ENCODE assay signal across 31 cellular contexts in the genomic region with DNA sequence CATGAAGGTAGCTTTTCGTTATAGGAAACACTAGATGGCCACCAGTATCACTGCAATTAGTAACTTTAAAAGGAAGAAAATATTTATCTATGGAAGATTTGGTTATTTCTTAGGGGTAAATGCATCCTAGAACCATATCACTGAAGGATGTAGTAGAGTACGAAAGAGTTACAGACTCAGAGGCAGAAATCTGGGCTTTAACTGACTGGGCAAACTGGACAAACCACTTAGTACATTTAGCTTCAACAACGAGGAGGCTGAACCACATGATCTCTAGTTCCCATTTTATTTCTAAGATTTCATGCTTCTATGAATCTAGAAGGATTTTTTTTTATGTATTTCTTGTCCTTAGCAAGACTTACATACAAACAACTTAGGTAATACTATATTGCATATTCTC.
"Had no signal": no experiment of that assay in that cellular context is flagged by ENCODE, and none has a peak within 500 bp of the region (broad histone marks: within the 10 kb centered on the region; RNA-seq: fewer than 3 reads in every experiment).

No MANE protein-coding gene starts in this region.

- H3K4me1 ChIP-seq: adrenal gland, body of pancreas, breast epithelium had no signal

- DNase-seq: activated B cell treated with CpG ODN at 0.5 μM for 24 hours; activated CD4-positive, alpha-beta memory T cell treated with anti-CD3 and anti-CD28 coated beads for 36 hours; activated CD4-positive, alpha-beta T cell treated with anti-CD3 and anti-CD28 coated beads for 4 hours; activated CD4-positive, alpha-beta T cell treated with anti-CD3 and anti-CD28 coated beads, Interleukin-2, amount 10 ng/mL, durations not matched to agents 24 days and 14 days; activated CD4-positive, alpha-beta T cell treated with anti-CD3 and anti-CD28 coated beads, Interleukin-2, amount 50 U/mL, for 1 hour; activated CD4-positive, alpha-beta T cell treated with anti-CD3 and anti-CD28 coated beads, Interleukin-2, amount 50 U/mL, for 4 hours; activated CD4-positive, CD25-positive, alpha-beta regulatory T cell treated with anti-CD3 and anti-CD28 coated beads, Interleukin-2, amount 50 U/mL, for 72 hours; activated CD8-positive, alpha-beta memory T cell treated with anti-CD3 and anti-CD28 coated beads, Interleukin-2, amount 50 U/mL, for 4 hours; activated CD8-positive, alpha-beta T cell treated with anti-CD3 and anti-CD28 coated beads for 36 hours; activated effector memory CD4-positive, alpha-beta T cell treated with anti-CD3 and anti-CD28 coated beads, Interleukin-2, amount 50 U/mL, for 16 hours; activated gamma-delta T cell treated with Interleukin-2 at 50 U/mL for 16 hours; activated naive CD4-positive, alpha-beta T cell; activated naive CD4-positive, alpha-beta T cell treated with anti-CD3 and anti-CD28 coated beads for 36 hours; activated naive CD4-positive, alpha-beta T cell treated with anti-CD3 and anti-CD28 coated beads, Interleukin-2, amount 50 U/mL, for 16 hours; activated naive CD8-positive, alpha-beta T cell treated with anti-CD3 and anti-CD28 coated beads for 36 hours; activated T-cell treated with anti-CD3 and anti-CD28 coated beads for 4 hours; activated T-cell treated with anti-CD3 and anti-CD28 coated beads, Interleukin-2, amount 50 U/mL, for 1 hour; activated T-cell treated with anti-CD3 and anti-CD28 coated beads, Interleukin-2, amount 50 U/mL, for 4 hours; activated T-cell treated with anti-CD3 and anti-CD28 coated beads, Interleukin-2, amount 50 U/mL, for 72 hours; adrenal gland; amniotic stem cell; aorta; body of pancreas; brain microvascular endothelial cell; central memory CD4-positive, alpha-beta T cell; T-helper 2 cell; T-helper 9 cell had no signal

- H3K9me3 ChIP-seq: adrenal gland, body of pancreas had no signal

- ATAC-seq: activated CD8-positive, alpha-beta T cell treated with anti-CD3 and anti-CD28 coated beads for 36 hours; activated naive CD4-positive, alpha-beta T cell treated with anti-CD3 and anti-CD28 coated beads, Interleukin-2, amount 50 U/mL, for 72 hours; activated T-cell treated with anti-CD3 and anti-CD28 coated beads, Interleukin-2, amount 50 U/mL, for 4 hours; activated T-cell treated with anti-CD3 and anti-CD28 coated beads, Interleukin-2, amount 50 U/mL, for 72 hours; activated T-helper 17 cell treated with anti-CD3 and anti-CD28 coated beads, Interleukin-2, amount 50 U/mL, for 72 hours; body of pancreas had no signal

- H3K27me3 ChIP-seq: adrenal gland, body of pancreas, brain microvascular endothelial cell, breast epithelium had no signal

- H3K27ac ChIP-seq: adrenal gland, body of pancreas, brain microvascular endothelial cell, breast epithelium, VCaP had no signal

- H3K4me3 ChIP-seq: adrenal gland, body of pancreas, breast epithelium had no signal

- H3K36me3 ChIP-seq: adrenal gland, brain microvascular endothelial cell, breast epithelium had no signal
